11 cellular contexts compared by ENCODE assay signal in the genomic region with DNA sequence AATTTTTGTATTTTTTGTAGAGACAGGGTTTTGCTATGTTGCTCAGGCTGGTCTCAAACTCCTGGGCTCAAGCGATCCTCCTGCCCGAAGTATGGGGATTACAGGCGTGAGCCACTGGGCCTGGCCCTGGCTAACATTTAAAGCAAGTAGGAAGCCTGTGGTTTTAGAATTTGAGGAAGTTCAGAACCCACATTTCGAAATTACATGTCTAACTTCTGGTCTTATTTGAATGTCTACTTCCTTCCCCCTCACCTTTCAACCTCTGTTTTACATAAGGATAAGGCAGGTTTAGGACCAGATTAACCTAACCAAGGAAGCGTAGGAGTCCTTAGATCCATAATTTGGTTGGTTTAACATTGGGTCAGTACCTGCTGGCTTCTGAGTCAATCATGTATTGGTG.
DNase-seq lines count a peak whose midpoint lies in the region; ATAC-seq and TF ChIP-seq lines count a peak whose summit lies in the region.
"Had no signal": no experiment of that assay in that cellular context is flagged by ENCODE, and none has a peak within 500 bp of the region (broad histone marks: within the 10 kb centered on the region; RNA-seq: fewer than 3 reads in every experiment).

No MANE protein-coding gene starts in this region.

- TF ChIP-seq CTCF in GM06990 (IDR thresholded peaks at IDR 0.05; ENCODE audit: insufficient read depth, low read length, poor library complexity, severe bottlenecking): no peak

- DNase-seq in GM06990 (ENCODE audit: extremely low read depth, insufficient read length): peak; percentile 47
- peak; percentile 91 for DNase-seq in SIG-M5 treated with dmso at 0.1 percent for 504 hours (lab: John Stamatoyannopoulos, UW; ENCODE audit: unreplicated experiment)
- DNase-seq in NCI-H1694 (lab: John Stamatoyannopoulos, UW): no peak
- DNase-seq in occipital lobe (lab: John Stamatoyannopoulos, UW): no peak
- DNase-seq in T-helper 9 cell: no peak
- no peak for DNase-seq in activated CD4-positive, CD25-positive, alpha-beta regulatory T cell treated with anti-CD3 and anti-CD28 coated beads, Interleukin-2, amount 50 U/mL, for 72 hours
- DNase-seq: activated T-cell treated with anti-CD3 and anti-CD28 coated beads, Interleukin-2, amount 50 U/mL, for 4 hours had no signal

- no peak overlapping the region for H3K4me3 ChIP-seq in GM06990 (replicated peaks; ENCODE audit: low read depth, low read length)
- H3K4me3 ChIP-seq: upper lobe of left lung had no signal

- ATAC-seq in GM19468 (IDR thresholded peaks at IDR 0.05; ENCODE audit: extremely low read depth, unreplicated experiment) (peak; percentile 66), HG03135 (IDR thresholded peaks at IDR 0.05; ENCODE audit: unreplicated experiment) (peak; percentile 77)
- ATAC-seq: activated T-cell treated with anti-CD3 and anti-CD28 coated beads, Interleukin-2, amount 50 U/mL, for 4 hours; Panc1 had no signal

- no peaks in the 10 kb centered on the region for H3K36me3 ChIP-seq in GM06990 (ENCODE audit: control insufficient read depth, insufficient read depth, low read length)
- H3K36me3 ChIP-seq: upper lobe of left lung had no signal

- H3K27me3 ChIP-seq in GM06990 (replicated peaks; ENCODE audit: control insufficient read depth, insufficient read depth, low read length): no peaks in the 10 kb centered on the region; the same call in 1 of the 2 replicates
- H3K27me3 ChIP-seq: upper lobe of left lung had no signal

Comparison
In these comparisons a context has a peak if more than half of its experiments do, and no peak if none do; other contexts are left out.
1. DNase-seq: peak in GM06990 (single experiment) and SIG-M5 treated with dmso at 0.1 percent for 504 hours (single experiment); none in NCI-H1694 (single experiment), occipital lobe (single experiment), T-helper 9 cell (single experiment) and activated CD4-positive, CD25-positive, alpha-beta regulatory T cell treated with anti-CD3 and anti-CD28 coated beads, Interleukin-2, amount 50 U/mL, for 72 hours (single experiment).